2 cellular contexts compared by ENCODE assay signal in the genomic region with DNA sequence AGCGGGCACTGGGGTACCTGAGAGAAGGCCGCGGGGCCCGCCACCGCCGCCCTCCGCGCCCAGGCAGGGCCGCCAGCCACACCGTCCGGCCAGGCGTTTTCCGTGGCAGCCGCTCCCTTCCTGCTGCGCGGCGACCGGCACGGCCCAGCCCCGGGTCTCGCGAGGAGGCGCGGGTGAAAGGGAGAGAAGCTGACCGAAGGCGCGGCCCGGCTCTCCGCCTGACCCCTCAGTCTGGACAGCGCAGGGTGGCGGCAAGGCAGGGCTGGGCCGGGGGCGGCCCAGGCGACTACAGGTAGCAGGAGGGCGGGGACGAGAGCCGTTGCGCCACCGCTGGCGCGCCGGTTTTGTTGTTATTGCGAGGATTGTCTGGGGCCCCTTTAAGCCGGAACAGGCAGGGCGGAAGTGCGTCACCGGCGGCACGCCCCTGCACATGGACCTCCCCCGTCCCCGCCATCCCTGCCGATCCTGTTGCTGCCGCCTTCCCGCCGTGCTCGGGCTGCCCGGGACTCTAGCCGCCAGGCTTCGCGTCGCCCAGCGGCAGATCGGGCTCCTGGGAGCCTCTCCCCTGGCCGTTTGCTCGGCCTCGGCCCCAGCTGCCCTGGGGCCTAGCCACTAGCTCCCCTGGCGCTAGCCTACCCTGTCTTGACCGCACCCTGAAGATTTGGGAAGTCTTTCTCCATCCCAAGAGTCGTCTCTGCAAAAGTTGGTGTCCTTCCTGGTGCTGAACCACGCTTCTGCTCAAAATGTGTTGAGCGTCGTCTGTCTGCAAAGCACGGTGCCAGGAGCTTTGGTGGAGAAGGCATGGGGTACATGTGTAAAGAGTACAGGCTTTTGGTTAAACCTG.
TF ChIP-seq lines count a peak whose summit lies in the region.

A gene with protein sequence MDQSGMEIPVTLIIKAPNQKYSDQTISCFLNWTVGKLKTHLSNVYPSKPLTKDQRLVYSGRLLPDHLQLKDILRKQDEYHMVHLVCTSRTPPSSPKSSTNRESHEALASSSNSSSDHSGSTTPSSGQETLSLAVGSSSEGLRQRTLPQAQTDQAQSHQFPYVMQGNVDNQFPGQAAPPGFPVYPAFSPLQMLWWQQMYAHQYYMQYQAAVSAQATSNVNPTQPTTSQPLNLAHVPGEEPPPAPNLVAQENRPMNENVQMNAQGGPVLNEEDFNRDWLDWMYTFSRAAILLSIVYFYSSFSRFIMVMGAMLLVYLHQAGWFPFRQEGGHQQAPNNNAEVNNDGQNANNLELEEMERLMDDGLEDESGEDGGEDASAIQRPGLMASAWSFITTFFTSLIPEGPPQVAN (minus strand): TSS at position 352 of the 844 bp plus-strand sequence. CDS start 805 bp downstream, outside the sequence.

TF ChIP-seq in IMR-90, 13 proteins besides CTCF, POLR2A, EP300 and RAD21:
- TF ChIP-seq MXI1 (IDR thresholded peaks at IDR 0.05; ENCODE audit: borderline replicate concordance, low read depth, low read length) (peak; percentile 91), BHLHE40 (IDR thresholded peaks at IDR 0.05; ENCODE audit: low read depth, low read length) (peak; percentile 28; the same call in 1 of the 2 replicates), SMC3 (IDR thresholded peaks at IDR 0.05; ENCODE audit: low read depth, low read length) (no peak), CHD1 (IDR thresholded peaks at IDR 0.05; ENCODE audit: low read depth, low read length) (no peak), CEBPB (IDR thresholded peaks at IDR 0.05; ENCODE audit: low read depth, low read length) (peak; percentile 91), MAZ (IDR thresholded peaks at IDR 0.05; ENCODE audit: borderline replicate concordance, low read depth, low read length) (0 out of 2 replicates have a peak, but pooled peaks have one; percentile 12), RFX5 (IDR thresholded peaks at IDR 0.05; ENCODE audit: low read depth, low read length) (no peak), NFE2L2 (IDR thresholded peaks at IDR 0.05; ENCODE audit: low read depth, low read length) (no peak), FOS (IDR thresholded peaks at IDR 0.05; ENCODE audit: low read depth, low read length) (no peak), MAFK (IDR thresholded peaks at IDR 0.05; ENCODE audit: low read depth, low read length) (no peak), ELK1 (IDR thresholded peaks at IDR 0.05; ENCODE audit: borderline replicate concordance, low read depth, low read length) (no peak), RCOR1 (IDR thresholded peaks at IDR 0.05; ENCODE audit: insufficient replicate concordance, low read length) (peak; percentile 28)
- TF ChIP-seq, protein P1, sequence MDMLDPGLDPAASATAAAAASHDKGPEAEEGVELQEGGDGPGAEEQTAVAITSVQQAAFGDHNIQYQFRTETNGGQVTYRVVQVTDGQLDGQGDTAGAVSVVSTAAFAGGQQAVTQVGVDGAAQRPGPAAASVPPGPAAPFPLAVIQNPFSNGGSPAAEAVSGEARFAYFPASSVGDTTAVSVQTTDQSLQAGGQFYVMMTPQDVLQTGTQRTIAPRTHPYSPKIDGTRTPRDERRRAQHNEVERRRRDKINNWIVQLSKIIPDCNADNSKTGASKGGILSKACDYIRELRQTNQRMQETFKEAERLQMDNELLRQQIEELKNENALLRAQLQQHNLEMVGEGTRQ (IDR thresholded peaks at IDR 0.05; ENCODE audit: low read depth, low read length) = no peak

TF ChIP-seq in endothelial cell of umbilical vein, 7 proteins besides CTCF, POLR2A, EP300 and RAD21:
- no peak for TF ChIP-seq FOS (IDR thresholded peaks at IDR 0.05; ENCODE audit: borderline replicate concordance, insufficient read depth, low read length)
- TF ChIP-seq MYC (IDR thresholded peaks at IDR 0.05; ENCODE audit: low read depth, low read length) = peak; percentile 70
- TF ChIP-seq MAX (IDR thresholded peaks at IDR 0.05; ENCODE audit: insufficient read depth, insufficient read length) = peak; percentile 76
- peak; percentile 89 for TF ChIP-seq POLR2AphosphoS5 (IDR thresholded peaks at IDR 0.05; ENCODE audit: insufficient read depth, low read depth, low read length)
- no peak for TF ChIP-seq JUN (IDR thresholded peaks at IDR 0.05; ENCODE audit: borderline replicate concordance, insufficient read depth, insufficient read length, low read depth)
- no peak for TF ChIP-seq GATA2 (IDR thresholded peaks at IDR 0.05; ENCODE audit: insufficient read depth, insufficient read length, low read depth, low read length)
TF ChIP-seq in endothelial cell of umbilical vein: peak in this region for 3.
